ENCODE assay signal across 19 cellular contexts in genomic region chr10:121073743-121074142, GRCh38.
"Had no signal": no experiment of that assay in that cellular context is flagged by ENCODE, and none has a peak within 500 bp of the region (broad histone marks: within the 10 kb centered on the region; RNA-seq: fewer than 3 reads in every experiment).

No MANE protein-coding gene starts in this region.

- H3K27me3 ChIP-seq: SJSA1 had no signal

- H3K4me1 ChIP-seq: SJSA1 had no signal

- H3K27ac ChIP-seq: HL-60, SJSA1 had no signal

- H3K4me3 ChIP-seq: SJSA1 had no signal

- H3K36me3 ChIP-seq: SJSA1 had no signal

- DNase-seq: KBM-7, NCI-H1092, NCI-H1105 treated with DMSO at 0.1 percent for 48 hours, NCI-H1417 treated with DMSO at 0.1 percent for 48 hours, NCI-H146, NCI-H187, NCI-H2029, NCI-H2081 treated with DMSO at 0.1 percent for 48 hours, NCI-H2171, NCI-H226, NCI-H510A, NCI-H524 treated with DMSO at 0.1 percent for 48 hours, NCI-H69, NCI-H774, Right ventricle myocardium superior, RPMI8226, SIG-M5 had no signal
